Comparison of ENCODE assay signal across 13 cellular contexts in genomic region chr6:29751480-29751879, GRCh38. TPM values are rescaled to one million over a fixed set of nuclear protein-coding genes. Genes with fewer than 3 reads are reported as not detected.
DNase-seq lines count a peak whose midpoint lies in the region; ATAC-seq and TF ChIP-seq lines count a peak whose summit lies in the region.
"Had no signal": no experiment of that assay in that cellular context is flagged by ENCODE, and none has a peak within 500 bp of the region (broad histone marks: within the 10 kb centered on the region; RNA-seq: fewer than 3 reads in every experiment).

No MANE protein-coding gene starts in this region.

- H3K27ac Mint-ChIP-seq in T-helper 1 cell treated with Interleukin-12 subunit alpha and Interleukin-12 subunit beta and Interleukin-4 antibody, amounts not matched to agents 30 μg/mL and 1 μg/mL, for 36 hours = peak overlapping the region; percentile 96
- H3K27ac Mint-ChIP-seq: endodermal cell had no signal

- H3K4me1 Mint-ChIP-seq in T-helper 1 cell treated with Interleukin-12 subunit alpha and Interleukin-12 subunit beta and Interleukin-4 antibody, amounts not matched to agents 30 μg/mL and 1 μg/mL, for 36 hours (ENCODE audit: low read depth) = peaks cover 49% of the 10 kb centered on the region

- peaks cover 7% of the 10 kb centered on the region for H3K36me3 Mint-ChIP-seq in T-helper 1 cell treated with Interleukin-12 subunit alpha and Interleukin-12 subunit beta and Interleukin-4 antibody, amounts not matched to agents 30 μg/mL and 1 μg/mL, for 36 hours (ENCODE audit: low read depth)

- no peaks in the 10 kb centered on the region for H3K27me3 Mint-ChIP-seq in T-helper 1 cell treated with Interleukin-12 subunit alpha and Interleukin-12 subunit beta and Interleukin-4 antibody, amounts not matched to agents 30 μg/mL and 1 μg/mL, for 36 hours (ENCODE audit: low read depth)

- H3K36me3 ChIP-seq in MG63 (no peaks in the 10 kb centered on the region), osteoblast (ENCODE audit: insufficient read depth, low read length) (no peaks in the 10 kb centered on the region)
- H3K36me3 ChIP-seq in effector memory CD4-positive, alpha-beta T cell (ENCODE audit: control insufficient read depth, insufficient read depth, low read length) = no peaks in the 10 kb centered on the region
- H3K36me3 ChIP-seq: transverse colon had no signal

- H3K27me3 ChIP-seq in MG63 (no peaks in the 10 kb centered on the region), osteoblast (ENCODE audit: insufficient read depth, low read length) (peaks cover 5% of the 10 kb centered on the region)
- H3K27me3 ChIP-seq in effector memory CD4-positive, alpha-beta T cell (replicated peaks; ENCODE audit: control insufficient read depth, insufficient read depth, low read length, poor library complexity, severe bottlenecking) = no peaks in the 10 kb centered on the region

- H3K9me3 Mint-ChIP-seq in T-helper 1 cell treated with Interleukin-12 subunit alpha and Interleukin-12 subunit beta and Interleukin-4 antibody, amounts not matched to agents 30 μg/mL and 1 μg/mL, for 36 hours = no peaks in the 10 kb centered on the region
- H3K9me3 Mint-ChIP-seq: endodermal cell had no signal

- peaks cover 13% of the 10 kb centered on the region for H3K4me1 ChIP-seq in effector memory CD4-positive, alpha-beta T cell (ENCODE audit: control insufficient read depth, insufficient read depth, low read length, poor library complexity, severe bottlenecking)
- H3K4me1 ChIP-seq in osteoblast (ENCODE audit: insufficient read depth, low read length) = peaks cover 3% of the 10 kb centered on the region

- H3K79me2 ChIP-seq in osteoblast (ENCODE audit: insufficient read depth, low read length) = no peaks in the 10 kb centered on the region

- H3K9me3 ChIP-seq in MG63 = no peaks in the 10 kb centered on the region
- H3K9me3 ChIP-seq in effector memory CD4-positive, alpha-beta T cell (ENCODE audit: control insufficient read depth, low read length) = no peaks in the 10 kb centered on the region
- no peaks in the 10 kb centered on the region for H3K9me3 ChIP-seq in osteoblast (ENCODE audit: low read depth, low read length)
- H3K9me3 ChIP-seq: transverse colon had no signal

- no peaks in the 10 kb centered on the region for H4K20me1 ChIP-seq in osteoblast (ENCODE audit: insufficient read depth, low read length)

- H3K4me3 Mint-ChIP-seq in T-helper 1 cell treated with Interleukin-12 subunit alpha and Interleukin-12 subunit beta and Interleukin-4 antibody, amounts not matched to agents 30 μg/mL and 1 μg/mL, for 36 hours = peak overlapping the region; percentile 93

- DNase-seq in T-helper 1 cell (no peak), MG63 (no peak), osteoblast (ENCODE audit: insufficient read length, low spot score, missing footprints) (no peak), SW 1271 (lab: John Stamatoyannopoulos, UW) (no peak), omental fat pad (ENCODE audit: low spot score) (no peak)
- DNase-seq in effector memory CD4-positive, alpha-beta T cell = no peak
- DNase-seq in stimulated activated CD4-positive, alpha-beta T cell treated with anti-CD3 and anti-CD28 coated beads, Interleukin-1b, Interleukin-23, amount 100 ng/mL, for 48 hours = no peak
- DNase-seq: EL, endodermal cell, NCI-H187, transverse colon had no signal

- H3K27ac ChIP-seq in effector memory CD4-positive, alpha-beta T cell (ENCODE audit: insufficient read depth, low read length, poor library complexity, severe bottlenecking) = peak overlapping the region; percentile 72
- H3K27ac ChIP-seq in osteoblast (ENCODE audit: low read depth, low read length) = no peak overlapping the region

- H2AFZ ChIP-seq in osteoblast (ENCODE audit: low read length) = no peak overlapping the region

- no peak for TF ChIP-seq CTCF in osteoblast (IDR thresholded peaks at IDR 0.05; ENCODE audit: extremely low read depth, low read depth, low read length)
- TF ChIP-seq CTCF in omental fat pad (IDR thresholded peaks at IDR 0.05) = no peak

- H3K4me3 ChIP-seq in MG63 (peak overlapping the region; percentile 66), osteoblast (ENCODE audit: insufficient read depth, low read length) (no peak overlapping the region)
- no peak overlapping the region for H3K4me3 ChIP-seq in effector memory CD4-positive, alpha-beta T cell (ENCODE audit: insufficient read depth, low read depth, low read length, poor library complexity, severe bottlenecking)

- peak overlapping the region; percentile 91 for H3K4me2 ChIP-seq in osteoblast (ENCODE audit: insufficient read depth, low read length)

- ATAC-seq in omental fat pad (ENCODE audit: low FRiP score) = no peak
- ATAC-seq: Panc1 had no signal

RNA-seq across cellular contexts. Expression of gene HLA-F, which starts 28.2 kb away (rescaled TPM):
- total RNA-seq in MG63 (2014; rRNA removed; shearing (Covaris generic); ENCODE audit: low replicate concordance) = 8.0 and 12.9 TPM in 2 replicates
- total RNA-seq in osteoblast (30.4 and 44.2 TPM in 2 replicates), omental fat pad (100 to 1,000 TPM in 1 of 4 donors, 10 to 100 TPM in 3; 44.0 to 211 (median 76.3) TPM)
